In the genomic region with DNA sequence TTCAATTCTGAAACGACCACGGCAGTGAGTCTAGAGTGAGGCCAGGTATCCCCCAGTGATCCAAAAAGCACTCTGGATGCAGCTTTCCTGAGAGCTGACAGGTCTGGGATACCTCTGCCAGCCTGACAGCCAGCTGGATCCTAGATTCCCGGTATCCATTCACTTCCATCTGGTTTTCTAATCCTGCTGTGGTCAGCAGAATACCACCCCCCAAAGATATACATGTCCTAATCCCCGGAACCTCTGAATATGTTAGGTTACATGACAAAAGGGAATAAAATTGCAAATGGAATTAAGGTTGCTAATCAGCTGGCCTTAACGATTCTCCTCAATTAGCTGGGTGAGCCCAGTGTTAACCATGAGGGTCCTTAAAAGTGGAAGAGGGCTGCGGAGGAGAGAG, we compare ENCODE assay signal across 11 cellular contexts. TPM values are rescaled to one million over a fixed set of nuclear protein-coding genes. Genes with fewer than 3 reads are reported as not detected.
DNase-seq lines count a peak whose midpoint lies in the region; ATAC-seq, FAIRE-seq and TF ChIP-seq lines count a peak whose summit lies in the region.
"Had no signal": no experiment of that assay in that cellular context is flagged by ENCODE, and none has a peak within 500 bp of the region (broad histone marks: within the 10 kb centered on the region; RNA-seq: fewer than 3 reads in every experiment).

No MANE protein-coding gene starts in this region.

- ATAC-seq in Right ventricle myocardium inferior: no peak
- ATAC-seq in memory B cell (ENCODE audit: low read depth): no peak
- ATAC-seq in upper lobe of left lung (ENCODE audit: low FRiP score in 2 of 2): no peak
- no peak for ATAC-seq in HG02840 (IDR thresholded peaks at IDR 0.05; ENCODE audit: low FRiP score, unreplicated experiment)

- TF ChIP-seq POLR2A in upper lobe of left lung (IDR thresholded peaks at IDR 0.05): no peak

- H3K36me3 ChIP-seq in cardiac muscle cell (no peaks in the 10 kb centered on the region), upper lobe of left lung (peaks cover 0 to 3% (median 0%) of the 10 kb centered on the region in 4 donors)

- H3K4me1 ChIP-seq in cardiac muscle cell (ENCODE audit: low read depth): peaks cover 35% of the 10 kb centered on the region
- peaks cover 23 to 42% (median 26%) of the 10 kb centered on the region in 4 donors for H3K4me1 ChIP-seq in upper lobe of left lung

- H3K27ac Mint-ChIP-seq in memory B cell: no peak overlapping the region

- intact Hi-C loops in Right ventricle myocardium inferior (cut with DNase I): loop anchor here (10.0 kb wide), 1 partner anchor 108 kb away; no protein-coding TSS in a partner anchor

- no peaks in the 10 kb centered on the region for H3K27me3 Mint-ChIP-seq in memory B cell

- no peaks in the 10 kb centered on the region for H3K9me3 Mint-ChIP-seq in memory B cell

- peaks cover 30% of the 10 kb centered on the region for H3K4me1 Mint-ChIP-seq in memory B cell

- no peak for TF ChIP-seq EP300 in upper lobe of left lung (IDR thresholded peaks at IDR 0.05)

- H3K27me3 ChIP-seq in cardiac muscle cell: no peaks in the 10 kb centered on the region
- no peaks in the 10 kb centered on the region for H3K27me3 ChIP-seq in upper lobe of left lung

- H3K9me3 ChIP-seq in cardiac muscle cell (ENCODE audit: low read depth) (no peaks in the 10 kb centered on the region), upper lobe of left lung (no peaks in the 10 kb centered on the region)

- H3K27ac ChIP-seq in cardiac muscle cell: peak overlapping the region; percentile 96
- peak overlapping the region in 1 of 4 donors; percentile 89 for H3K27ac ChIP-seq in upper lobe of left lung

- DNase-seq in cardiac muscle cell (ENCODE audit: low read depth in 1 of 2, low spot score in 1 of 2): no peak
- no peak for DNase-seq in Right ventricle myocardium inferior (ENCODE audit: missing footprints)
- no peak for DNase-seq in astrocyte of the cerebellum (ENCODE audit: low read depth)
- DNase-seq in memory B cell (ENCODE audit: low spot score in 2 of 2): no peak
- no peak for DNase-seq in upper lobe of left lung
- DNase-seq in NCI-H1105 (lab: John Stamatoyannopoulos, UW): no peak
- DNase-seq in urothelium cell line (ENCODE audit: low spot score): no peak
- DNase-seq: DMS53, NCI-H510A treated with DMSO at 0.1 percent for 48 hours had no signal

- FAIRE-seq in urothelium cell line (lab: Jason Lieb, UNC): no peak
- FAIRE-seq: H54 had no signal

- peaks cover 6% of the 10 kb centered on the region for H3K36me3 Mint-ChIP-seq in memory B cell

- H3K4me3 ChIP-seq in cardiac muscle cell: peak overlapping the region; percentile 80
- H3K4me3 ChIP-seq in astrocyte of the cerebellum (ENCODE audit: low read depth, low read length): peak overlapping the region; percentile 90
- H3K4me3 ChIP-seq in upper lobe of left lung: peak overlapping the region in 3 of 4 donors; percentile 66 to 88 (median 83)

- in situ Hi-C loops in astrocyte of the cerebellum (cut with HindIII; ENCODE audit: low sequenced_read_pairs): no loop called here

- peak overlapping the region; percentile 98 for H3K4me3 Mint-ChIP-seq in memory B cell

- TF ChIP-seq CTCF in cardiac muscle cell (IDR thresholded peaks at IDR 0.05; ENCODE audit: low read depth, low read length) (no peak), astrocyte of the cerebellum (IDR thresholded peaks at IDR 0.05; ENCODE audit: low read depth, low read length, missing control alignments) (no peak), upper lobe of left lung (IDR thresholded peaks at IDR 0.05) (no peak)

- WGBS in upper lobe of left lung, 2 donors: 61 to 64% methylated on average over 4 to 6 of the region's 6 CpGs

RNA-seq across cellular contexts. Expression of a gene that starts 1.4 kb away (rescaled TPM):
- total RNA-seq in cardiac muscle cell: 8.2 and 8.8 TPM in 2 replicates
- 4.6 and 5.2 TPM in 2 replicates for polyA plus RNA-seq in cardiac muscle cell
- 6.1 TPM for total RNA-seq in Right ventricle myocardium inferior
- 10 to 100 TPM in 2 of 6 donors, 1 to 10 TPM in 4; 6.1 to 18.9 (median 9.2) TPM for total RNA-seq in upper lobe of left lung

RNA-seq across cellular contexts. Expression of a gene that starts 25.8 kb away (rescaled TPM):
- total RNA-seq in cardiac muscle cell: 45.1 and 45.3 TPM in 2 replicates
- polyA plus RNA-seq in cardiac muscle cell: 54.2 and 62.2 TPM in 2 replicates
- total RNA-seq in Right ventricle myocardium inferior: 15.0 TPM
- 10 to 100 TPM in 5 of 6 donors, 1 to 10 TPM in 1; 7.0 to 27.4 (median 20.2) TPM for total RNA-seq in upper lobe of left lung

RNA-seq across cellular contexts. Expression of a gene that starts 28.4 kb away (rescaled TPM):
- total RNA-seq in cardiac muscle cell (1,318 and 1,367 TPM in 2 replicates), Right ventricle myocardium inferior (775 TPM), upper lobe of left lung (1,000 to 10,000 TPM in 4 of 6 donors, 100 to 1,000 TPM in 2; 841 to 1,291 (median 1,060) TPM)
- 335 and 434 TPM in 2 replicates for polyA plus RNA-seq in cardiac muscle cell

RNA-seq across cellular contexts. Expression of a gene that starts 28.5 kb away (rescaled TPM):
- total RNA-seq in cardiac muscle cell (32.6 and 39.4 TPM in 2 replicates), Right ventricle myocardium inferior (52.0 TPM), upper lobe of left lung (10 to 100 TPM; 12.9 to 77.5 (median 25.4) TPM)
- polyA plus RNA-seq in cardiac muscle cell: 37.1 and 39.7 TPM in 2 replicates
